ENCODE assay signal across 8 cellular contexts in the genomic region with DNA sequence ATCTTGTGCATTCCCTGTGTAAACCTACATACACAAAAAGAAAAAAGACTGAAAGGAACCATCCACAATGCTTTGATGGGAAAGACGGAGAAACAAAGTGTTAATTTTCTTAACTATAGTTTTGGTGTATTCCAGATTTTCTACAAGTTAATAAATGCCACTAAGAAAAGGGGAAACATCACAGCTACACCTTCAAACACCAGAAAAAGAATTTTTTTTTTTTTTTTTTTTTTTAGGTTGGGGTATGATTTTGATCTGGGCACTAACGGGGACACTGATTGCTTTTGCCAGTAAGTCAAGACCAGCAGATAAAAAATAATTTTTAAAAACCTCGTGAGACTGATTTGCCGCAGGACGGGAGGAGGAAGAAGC. TPM values are rescaled to one million over a fixed set of nuclear protein-coding genes. Genes with fewer than 3 reads are reported as not detected.
DNase-seq lines count a peak whose midpoint lies in the region; ATAC-seq and TF ChIP-seq lines count a peak whose summit lies in the region.

No MANE protein-coding gene starts in this region.

- peak overlapping the region; percentile 100 for H3K4me3 Mint-ChIP-seq in progenitor cell of endocrine pancreas (ENCODE audit: low read depth)

- in situ Hi-C loops in Panc1 (cut with HindIII; ENCODE audit: low pct_unique_long_range_greater_than_20kb, low sequenced_read_pairs), result no loop called here

- no peaks in the 10 kb centered on the region for H3K27me3 ChIP-seq in Panc1 (ENCODE audit: control insufficient read depth, insufficient read depth, low read length)
- no peaks in the 10 kb centered on the region for H3K27me3 ChIP-seq in esophagus (ENCODE audit: control insufficient read depth in 1 of 2, insufficient read depth in 2 of 2, low read length in 2 of 2)

- TF ChIP-seq CTCF in Panc1 (IDR thresholded peaks at IDR 0.05) (no peak), progenitor cell of endocrine pancreas (IDR thresholded peaks at IDR 0.05; ENCODE audit: unreplicated experiment) (no peak)

- H3K9me3 ChIP-seq in ES-I3 (ENCODE audit: control insufficient read depth, insufficient read depth, low read length), result no peaks in the 10 kb centered on the region
- no peaks in the 10 kb centered on the region for H3K9me3 ChIP-seq in Panc1 (ENCODE audit: control insufficient read depth, insufficient read depth, low read depth, low read length)
- H3K9me3 ChIP-seq in esophagus (ENCODE audit: control insufficient read depth in 2 of 2, insufficient read depth in 1 of 2, low read depth in 1 of 2, low read length in 1 of 2), result no peaks in the 10 kb centered on the region

- H3K9me3 Mint-ChIP-seq in progenitor cell of endocrine pancreas (ENCODE audit: low read depth), result no peaks in the 10 kb centered on the region

- WGBS in esophagus, 2 donors, result 18 to 19% methylated on average over 5 of the region's 5 CpGs

- H3K36me3 Mint-ChIP-seq in progenitor cell of endocrine pancreas (ENCODE audit: insufficient read depth), result peaks cover 4% of the 10 kb centered on the region

- CTCF ChIA-PET in Panc1 (lab: Charles Lee), result interaction anchor here (0.7 to 1.3 kb wide), 2 partner anchors 218 to 402 kb away, joined by 3 read pairs; no protein-coding TSS in a partner anchor

- intact Hi-C loops in Panc1 (cut with micrococcal nuclease; ENCODE audit: unreplicated experiment), result no loop called here

- peak overlapping the region; percentile 94 for H3K27ac ChIP-seq in Panc1 (ENCODE audit: low read length)
- peak overlapping the region; percentile 97 to 99 for H3K27ac ChIP-seq in esophagus (ENCODE audit: low read depth in 2 of 2, low read length in 1 of 2)
- no peak overlapping the region for H3K27ac ChIP-seq in caudate nucleus (ENCODE audit: low read depth, low read length)

- H3K4me1 ChIP-seq in ES-I3 (ENCODE audit: insufficient read depth, low read length) (no peaks in the 10 kb centered on the region), Panc1 (ENCODE audit: control insufficient read depth, insufficient read depth, low read length) (peaks cover 6% of the 10 kb centered on the region; the same call in 1 of the 2 replicates), esophagus (ENCODE audit: control insufficient read depth in 2 of 2, insufficient read depth in 2 of 2, low read length in 1 of 2) (no peaks in the 10 kb centered on the region)

- peak overlapping the region; percentile 87 for H3K9ac ChIP-seq in ES-I3 (ENCODE audit: low read depth, low read length)

- BruUV-seq in Panc1 (replicated peaks; lab: Mats Ljungman, UMichigan), result no TSS peak

- no peaks in the 10 kb centered on the region for H3K27me3 Mint-ChIP-seq in progenitor cell of endocrine pancreas

- H3K36me3 ChIP-seq in ES-I3 (ENCODE audit: insufficient read depth, low read length) (no peaks in the 10 kb centered on the region; the same call in 1 of the 2 replicates), Panc1 (ENCODE audit: control insufficient read depth, insufficient read depth, low read length) (peaks cover 2% of the 10 kb centered on the region; the same call in 1 of the 2 replicates), esophagus (ENCODE audit: control insufficient read depth in 2 of 2, insufficient read depth in 2 of 2, low read length in 1 of 2) (peaks cover 0 to 5% of the 10 kb centered on the region in 2 donors)

- POLR2A ChIA-PET in Panc1 (lab: Charles Lee), result interaction anchor here (0.7 kb wide), 1 partner anchor 378 kb away, joined by 5 read pairs; no protein-coding TSS in a partner anchor

- ATAC-seq in Panc1 (no peak), HG03565 (IDR thresholded peaks at IDR 0.05; ENCODE audit: unreplicated experiment) (no peak), GM18517 (IDR thresholded peaks at IDR 0.05; ENCODE audit: unreplicated experiment) (no peak)

- peak overlapping the region; percentile 76 to 92 for H3K4me3 ChIP-seq in Panc1 (ENCODE audit: low read depth in 2 of 2, low read length in 2 of 2)
- peak overlapping the region; percentile 79 to 87 for H3K4me3 ChIP-seq in esophagus (ENCODE audit: low read depth in 1 of 2, low read length in 2 of 2)

- peak overlapping the region; percentile 99 for H3K27ac Mint-ChIP-seq in progenitor cell of endocrine pancreas

- H3K4me1 Mint-ChIP-seq in progenitor cell of endocrine pancreas (ENCODE audit: low read depth), result peaks cover 7% of the 10 kb centered on the region

- DNase-seq in Panc1 (ENCODE audit: low read depth, low spot score) (no peak), progenitor cell of endocrine pancreas (ENCODE audit: low spot score, unreplicated experiment) (no peak), caudate nucleus (lab: John Stamatoyannopoulos, UW) (no peak), NCI-H146 treated with DMSO at 0.1 percent for 48 hours (lab: John Stamatoyannopoulos, UW; ENCODE audit: unreplicated experiment) (no peak)

RNA-seq across cellular contexts. Expression of a gene that starts 0.3 kb away (rescaled TPM):
- 15.4 TPM for total RNA-seq in Panc1 (2021; ENCODE audit: unreplicated experiment)
- 21.5 TPM for polyA plus RNA-seq in Panc1 (2012; ENCODE audit: insufficient read length)
- 10 to 100 TPM in 1 of 2 donors, 1 to 10 TPM in 1; 7.9 to 13.0 TPM for polyA plus RNA-seq in esophagus
- 12.4 and 13.2 TPM in 2 replicates for total RNA-seq in progenitor cell of endocrine pancreas

RNA-seq across cellular contexts. Expression of a gene that starts 12.6 kb away (rescaled TPM):
- total RNA-seq in Panc1 (2021; ENCODE audit: unreplicated experiment) (1.6 TPM), progenitor cell of endocrine pancreas (5.5 and 6.3 TPM in 2 replicates)
- polyA plus RNA-seq in Panc1 (2012; ENCODE audit: insufficient read length), result 0.63 TPM
- 1 to 10 TPM in 1 of 2 donors, under 1 TPM in 1; 0.94 to 1.3 TPM for polyA plus RNA-seq in esophagus

RNA-seq across cellular contexts. Expression of a gene that starts 59.6 kb away (rescaled TPM):
- total RNA-seq in Panc1 (2021; ENCODE audit: unreplicated experiment) (not detected), progenitor cell of endocrine pancreas (not detected in 2 replicates)
- not detected for polyA plus RNA-seq in Panc1 (2012; ENCODE audit: insufficient read length)
- polyA plus RNA-seq in esophagus, result not detected
